ENCODE assay signal across 17 cellular contexts in genomic region chr22:37190262-37190780, GRCh38. TPM values are rescaled to one million over a fixed set of nuclear protein-coding genes. Genes with fewer than 3 reads are reported as not detected.
"Had no signal": no experiment of that assay in that cellular context is flagged by ENCODE, and none has a peak within 500 bp of the region (broad histone marks: within the 10 kb centered on the region; RNA-seq: fewer than 3 reads in every experiment).

No MANE protein-coding gene starts in this region.

- ATAC-seq: activated CD4-positive, alpha-beta T cell treated with anti-CD3 and anti-CD28 coated beads for 36 hours; left ventricle myocardium superior; stimulated activated memory B cell treated with anti-CD40 and anti-IgM and Interleukin-4, amounts not matched to agents 10 μg/mL and 1 μg/mL and 100 μg/mL, for 72 hours had no signal

- H3K27me3 ChIP-seq: ascending aorta, dorsolateral prefrontal cortex, esophagus muscularis mucosa, vagina had no signal

- H3K36me3 ChIP-seq: ascending aorta, esophagus muscularis mucosa, tibial artery, vagina had no signal

- DNase-seq: activated CD4-positive, alpha-beta memory T cell treated with anti-CD3 and anti-CD28 coated beads, Interleukin-2, amount 10 ng/mL, durations not matched to agents 7 days and 5 days; activated CD4-positive, alpha-beta T cell treated with anti-CD3 and anti-CD28 coated beads for 36 hours; activated naive CD4-positive, alpha-beta T cell treated with anti-CD3 and anti-CD28 coated beads, Interleukin-2, amount 10 ng/mL, durations not matched to agents 7 days and 5 days; activated T-cell treated with anti-CD3 and anti-CD28 coated beads, Interleukin-2, amount 50 U/mL, for 24 hours; dorsolateral prefrontal cortex; glutamatergic neuron; kidney glomerular epithelial cell; left ventricle myocardium superior; stimulated activated CD4-positive, alpha-beta T cell treated with anti-CD3 and anti-CD28 coated beads, Interleukin-2, amount 100 ng/mL, for 48 hours; tibial artery had no signal

- H3K9me3 ChIP-seq: ascending aorta, esophagus muscularis mucosa, tibial artery, vagina had no signal

- H3K4me3 ChIP-seq: ascending aorta, dorsolateral prefrontal cortex, esophagus muscularis mucosa, tibial artery, vagina had no signal

- H3K27ac ChIP-seq: ascending aorta, dorsolateral prefrontal cortex, tibial artery had no signal

RNA-seq across cellular contexts. Expression of gene SSTR3, which starts 22.0 kb away (rescaled TPM):
- total RNA-seq: ascending aorta, cardiac septum, esophagus muscularis mucosa, left ventricle myocardium superior, myocyte, osteocyte, vagina had no signal

RNA-seq across cellular contexts. Expression of gene IL2RB, which starts 40.6 kb away (rescaled TPM):
- total RNA-seq: myocyte, osteocyte had no signal

RNA-seq across cellular contexts. Expression of gene RAC2, which starts 53.7 kb away (rescaled TPM):
- total RNA-seq: myocyte, osteocyte had no signal
